ENCODE assay signal across 1 cellular context in genomic region chr2:176149484-176150337, GRCh38.
TF ChIP-seq lines count a peak whose summit lies in the region.

No MANE protein-coding gene starts in this region.

TF ChIP-seq in HepG2, 621 proteins besides CTCF, POLR2A, EP300 and RAD21 (continued from another document):
- TF ChIP-seq SNAPC4 (CRISPR knock-in tag; IDR thresholded peaks at IDR 0.05) (no peak), SP5 (CRISPR knock-in tag; IDR thresholded peaks at IDR 0.05; ENCODE audit: borderline replicate concordance, low read depth) (no peak), ZFP90 (CRISPR knock-in tag; IDR thresholded peaks at IDR 0.05; ENCODE audit: borderline replicate concordance) (no peak), TIGD3 (CRISPR knock-in tag; IDR thresholded peaks at IDR 0.05; ENCODE audit: borderline replicate concordance) (no peak), ZNF292 (CRISPR knock-in tag; IDR thresholded peaks at IDR 0.05; ENCODE audit: borderline replicate concordance, low read depth) (no peak), NR0B2 (CRISPR knock-in tag; IDR thresholded peaks at IDR 0.05) (no peak), RFXAP (CRISPR knock-in tag; IDR thresholded peaks at IDR 0.05; ENCODE audit: borderline replicate concordance) (no peak), ZNF687 (CRISPR knock-in tag; IDR thresholded peaks at IDR 0.05) (peak; percentile 56)
